In genomic region chr10:12710594-12711343, GRCh38 we compare ENCODE assay signal across 8 cellular contexts.
DNase-seq lines count a peak whose midpoint lies in the region; ATAC-seq and TF ChIP-seq lines count a peak whose summit lies in the region.

No MANE protein-coding gene starts in this region.

- ATAC-seq in HG03354 (IDR thresholded peaks at IDR 0.05; ENCODE audit: poor library complexity, severe bottlenecking, unreplicated experiment) (peak; percentile 82), GM19397 (IDR thresholded peaks at IDR 0.05; ENCODE audit: unreplicated experiment) (no peak)

- DNase-seq in NCI-H748 (lab: John Stamatoyannopoulos, UW; ENCODE audit: unreplicated experiment) = peak; percentile 74
- DNase-seq in activated CD4-positive, alpha-beta T cell treated with anti-CD3 and anti-CD28 coated beads, Interleukin-2, amount 50 U/mL, for 48 hours = peak; percentile 86 to 89
- DNase-seq in dermis microvascular lymphatic vessel endothelial cell (ENCODE audit: low read depth in 2 of 2) = peak; percentile 45 to 78
- DNase-seq in lung microvascular endothelial cell (ENCODE audit: low read depth in 2 of 2) = peak; percentile 80
- DNase-seq in stimulated activated CD8-positive, alpha-beta memory T cell treated with anti-CD3 and anti-CD28 coated beads, Interleukin-12 subunit alpha, Interleukin-12 subunit beta, amount 100 ng/mL, for 24 hours (ENCODE audit: extremely low read depth) = peak; percentile 33

- peak; percentile 94 for TF ChIP-seq CTCF in GM12872 (IDR thresholded peaks at IDR 0.05; ENCODE audit: insufficient read depth, low read depth, low read length)

Comparison
In these comparisons a context has a peak if more than half of its experiments do, and no peak if none do; other contexts are left out.
1. DNase-seq: peak in every context shown above with its lines; median percentile 88 in activated CD4-positive, alpha-beta T cell treated with anti-CD3 and anti-CD28 coated beads, Interleukin-2, amount 50 U/mL, for 48 hours; 80 in lung microvascular endothelial cell; 74 in NCI-H748; 62 in dermis microvascular lymphatic vessel endothelial cell; 33 in stimulated activated CD8-positive, alpha-beta memory T cell treated with anti-CD3 and anti-CD28 coated beads, Interleukin-12 subunit alpha, Interleukin-12 subunit beta, amount 100 ng/mL, for 24 hours.